21 cellular contexts compared by ENCODE assay signal in the genomic region with DNA sequence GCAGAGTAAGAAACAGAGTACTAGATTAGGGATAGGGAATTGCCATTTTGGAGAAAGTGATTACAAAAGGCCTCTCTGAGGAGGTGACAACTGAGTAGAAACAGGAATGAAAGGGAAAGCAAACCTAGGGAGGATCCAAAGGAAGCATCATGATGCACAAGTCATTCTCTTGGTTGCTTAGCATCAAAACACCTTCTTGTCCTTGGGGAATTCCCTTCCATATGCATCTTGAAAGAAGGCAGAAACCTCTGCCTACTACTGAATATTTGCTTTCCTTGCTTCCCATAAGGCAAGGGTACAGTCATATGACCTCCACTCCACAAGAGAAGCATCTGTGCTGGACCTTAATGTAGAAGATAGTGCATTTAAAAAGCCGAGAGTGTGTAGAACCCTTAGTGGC. TPM values are rescaled to one million over a fixed set of nuclear protein-coding genes. Genes with fewer than 3 reads are reported as not detected.
DNase-seq lines count a peak whose midpoint lies in the region; ATAC-seq, FAIRE-seq and TF ChIP-seq lines count a peak whose summit lies in the region.
"Had no signal": no experiment of that assay in that cellular context is flagged by ENCODE, and none has a peak within 500 bp of the region (broad histone marks: within the 10 kb centered on the region; RNA-seq: fewer than 3 reads in every experiment).

No MANE protein-coding gene starts in this region.

- H3K27ac Mint-ChIP-seq in activated CD4-positive, alpha-beta T cell treated with anti-CD3 and anti-CD28 coated beads for 36 hours: peak overlapping the region; percentile 32
- H3K27ac Mint-ChIP-seq in memory B cell (no peak overlapping the region), chondrocyte (ENCODE audit: unreplicated experiment) (no peak overlapping the region)
- H3K27ac Mint-ChIP-seq: T-helper 2 cell treated with Interferon-gamma antibody and Interleukin-4, amounts not matched to agents 5 μg/mL and 100 μg/mL, for 36 hours had no signal

- H3K4me2 ChIP-seq in GM12878 (ENCODE audit: control insufficient read depth, insufficient read depth): no peak overlapping the region

- BruUV-seq in GM12878 (replicated peaks; lab: Mats Ljungman, UMichigan): no TSS peak

- intact Hi-C loops in activated CD4-positive, alpha-beta T cell treated with anti-CD3 and anti-CD28 coated beads for 36 hours (cut with DNase I, micrococcal nuclease): no loop called here
- intact Hi-C loops in GM12878 (cut with micrococcal nuclease; ENCODE audit: unreplicated experiment): no loop called here

- peak; percentile 75 for FAIRE-seq in GM12878 (lab: Jason Lieb, UNC)
- FAIRE-seq: frontal cortex, small intestine had no signal

- SMC1A ChIA-PET in GM12878 (lab: Charles Lee; ENCODE audit: uncharacterized antibody, unreplicated experiment): interaction anchor here (1.2 kb wide), 1 partner anchor 9 kb away, joined by 5 read pairs; no protein-coding TSS in a partner anchor

- no peak for TF ChIP-seq EP300 in GM12878 (IDR thresholded peaks at IDR 0.05; ENCODE audit: borderline replicate concordance in 1 of 2, control insufficient read depth in 1 of 2, low read depth in 2 of 2, low read length in 2 of 2)

- H3K27me3 Mint-ChIP-seq in activated CD4-positive, alpha-beta T cell treated with anti-CD3 and anti-CD28 coated beads for 36 hours: no peaks in the 10 kb centered on the region
- no peaks in the 10 kb centered on the region for H3K27me3 Mint-ChIP-seq in memory B cell
- no peaks in the 10 kb centered on the region for H3K27me3 Mint-ChIP-seq in chondrocyte (ENCODE audit: low read depth)
- H3K27me3 Mint-ChIP-seq: effector memory CD8-positive, alpha-beta T cell had no signal

- no peak for TF ChIP-seq CTCF in GM12878 (IDR thresholded peaks at IDR 0.05 in 2 of 3, conservative IDR thresholded peaks at IDR 0.05 in 1 of 3; ENCODE audit: control insufficient read depth in 2 of 3, extremely low read depth in 1 of 3, insufficient read depth in 1 of 3, low read depth in 3 of 3, low read length in 3 of 3)
- TF ChIP-seq CTCF in chondrocyte (IDR thresholded peaks at IDR 0.05): no peak

- H4K20me1 ChIP-seq in GM12878 (ENCODE audit: control insufficient read depth, insufficient read depth): no peaks in the 10 kb centered on the region

- H3K27ac ChIP-seq in GM12878 (ENCODE audit: control insufficient read depth, insufficient read depth): no peak overlapping the region
- H3K27ac ChIP-seq: ovary, stomach had no signal

- H3K4me1 ChIP-seq in GM12878 (ENCODE audit: control insufficient read depth, insufficient read depth, low read length): no peaks in the 10 kb centered on the region
- H3K4me1 ChIP-seq: stomach had no signal

- peaks cover 4% of the 10 kb centered on the region for H3K79me2 ChIP-seq in GM12878 (ENCODE audit: control insufficient read depth, insufficient read depth, low read length)

- in situ Hi-C loops in GM12878 (cut with MboI): no loop called here

- no peak overlapping the region for H3K4me3 Mint-ChIP-seq in activated CD4-positive, alpha-beta T cell treated with anti-CD3 and anti-CD28 coated beads for 36 hours
- H3K4me3 Mint-ChIP-seq in memory B cell: no peak overlapping the region
- no peak overlapping the region for H3K4me3 Mint-ChIP-seq in chondrocyte (ENCODE audit: unreplicated experiment)
- H3K4me3 Mint-ChIP-seq: effector memory CD8-positive, alpha-beta T cell; T-helper 2 cell treated with Interferon-gamma antibody and Interleukin-4, amounts not matched to agents 5 μg/mL and 100 μg/mL, for 36 hours had no signal

- WGBS in GM12878 (ENCODE audit: insufficient coverage, insufficient replicate concordance, low lambda C conversion rate, missing lambda C conversion rate): 93% methylated on average over 1 of the region's 1 CpG

- peaks cover 12% of the 10 kb centered on the region for H3K36me3 Mint-ChIP-seq in activated CD4-positive, alpha-beta T cell treated with anti-CD3 and anti-CD28 coated beads for 36 hours (ENCODE audit: low read depth)
- H3K36me3 Mint-ChIP-seq in memory B cell: peaks cover 12% of the 10 kb centered on the region
- H3K36me3 Mint-ChIP-seq in chondrocyte (ENCODE audit: low read depth): no peaks in the 10 kb centered on the region

- no peak for DNase-seq in activated CD4-positive, alpha-beta T cell treated with anti-CD3 and anti-CD28 coated beads for 36 hours
- DNase-seq in activated CD4-positive, alpha-beta T cell treated with anti-CD3 and anti-CD28 coated beads for 4 hours: no peak
- DNase-seq in GM12878 (ENCODE audit: low read depth, low spot score): no peak
- DNase-seq in memory B cell (ENCODE audit: low spot score in 2 of 2): no peak
- DNase-seq in chondrocyte (ENCODE audit: low spot score): no peak
- DNase-seq: ACHN; activated CD4-positive, alpha-beta T cell treated with anti-CD3 and anti-CD28 coated beads, Interleukin-2, amount 50 U/mL, for 4 hours; activated gamma-delta T cell treated with Interleukin-2 at 50 U/mL for 16 hours; effector memory CD8-positive, alpha-beta T cell; GF-D8; islet precursor cell; NCI-H1694 treated with DMSO at 0.1 percent for 48 hours; NCI-H748 treated with DMSO at 0.1 percent for 48 hours; ovary; small intestine; stomach had no signal

- H3K4me1 Mint-ChIP-seq in activated CD4-positive, alpha-beta T cell treated with anti-CD3 and anti-CD28 coated beads for 36 hours: peaks cover 27% of the 10 kb centered on the region
- H3K4me1 Mint-ChIP-seq in memory B cell: peaks cover 12% of the 10 kb centered on the region
- H3K4me1 Mint-ChIP-seq in chondrocyte (ENCODE audit: low read depth): no peaks in the 10 kb centered on the region

- peak; percentile 87 for ATAC-seq in activated CD4-positive, alpha-beta T cell treated with anti-CD3 and anti-CD28 coated beads for 36 hours
- ATAC-seq in HG02610 (IDR thresholded peaks at IDR 0.05; ENCODE audit: unreplicated experiment) (peak; percentile 84), GM12878 (peak; percentile 75), memory B cell (ENCODE audit: low read depth) (peak; percentile 12), HG03439 (IDR thresholded peaks at IDR 0.05; ENCODE audit: unreplicated experiment) (no peak), GM18907 (IDR thresholded peaks at IDR 0.05; ENCODE audit: unreplicated experiment) (no peak)
- ATAC-seq: effector memory CD8-positive, alpha-beta T cell had no signal

- TF ChIP-seq RAD21 in GM12878 (IDR thresholded peaks at IDR 0.05; ENCODE audit: insufficient read depth, low read depth, low read length): no peak

- H2AFZ ChIP-seq in GM12878 (ENCODE audit: control insufficient read depth, low read depth, low read length): no peak overlapping the region

- CTCF ChIA-PET in activated CD4-positive, alpha-beta T cell treated with anti-CD3 and anti-CD28 coated beads for 36 hours (lab: Charles Lee): no interaction called here
- CTCF ChIA-PET in GM12878 (lab: Yijun Ruan, JAX): interaction anchor here (0.6 to 1.8 kb wide), 2 partner anchors 15 to 434 kb away, joined by 3 to 6 read pairs; no protein-coding TSS in a partner anchor

- no peak overlapping the region for H3K4me3 ChIP-seq in GM12878
- H3K4me3 ChIP-seq: ovary, stomach had no signal

- no peaks in the 10 kb centered on the region for H3K9me3 ChIP-seq in GM12878 (replicated peaks; ENCODE audit: control insufficient read depth, insufficient read depth, low read length)
- H3K9me3 ChIP-seq: ovary, stomach had no signal

- H3K27me3 ChIP-seq in GM12878 (replicated peaks in 1 of 2; ENCODE audit: control insufficient read depth in 2 of 2, insufficient read depth in 2 of 2, low read length in 1 of 2): no peaks in the 10 kb centered on the region
- H3K27me3 ChIP-seq: ovary, stomach had no signal

- H3K9ac ChIP-seq in GM12878 (ENCODE audit: control insufficient read depth, insufficient read depth, low read length): no peak overlapping the region

- RAD21 ChIA-PET in GM12878 (lab: Charles Lee; ENCODE audit: unreplicated experiment): no interaction called here

- no peaks in the 10 kb centered on the region for H3K9me3 Mint-ChIP-seq in activated CD4-positive, alpha-beta T cell treated with anti-CD3 and anti-CD28 coated beads for 36 hours (ENCODE audit: low read depth)
- H3K9me3 Mint-ChIP-seq in memory B cell: no peaks in the 10 kb centered on the region
- no peaks in the 10 kb centered on the region for H3K9me3 Mint-ChIP-seq in chondrocyte (ENCODE audit: low read depth)
- H3K9me3 Mint-ChIP-seq: effector memory CD8-positive, alpha-beta T cell; T-helper 2 cell treated with Interferon-gamma antibody and Interleukin-4, amounts not matched to agents 5 μg/mL and 100 μg/mL, for 36 hours had no signal

- TF ChIP-seq POLR2A in GM12878 (IDR thresholded peaks at IDR 0.05; ENCODE audit: low read depth, low read length): no peak

- POLR2A ChIA-PET in activated CD4-positive, alpha-beta T cell treated with anti-CD3 and anti-CD28 coated beads for 36 hours (lab: Charles Lee): no interaction called here
- POLR2A ChIA-PET in GM12878 (lab: Charles Lee): interaction anchor here (0.6 kb wide), 1 partner anchor 38 kb away, joined by 4 read pairs; no protein-coding TSS in a partner anchor

- no peaks in the 10 kb centered on the region for H3K36me3 ChIP-seq in GM12878 (ENCODE audit: control insufficient read depth in 2 of 2, insufficient read depth in 2 of 2, low read length in 1 of 2)
- H3K36me3 ChIP-seq: ovary, stomach had no signal

RNA-seq across cellular contexts. Expression of a gene that starts 24.1 kb away (rescaled TPM):
- total RNA-seq in activated CD4-positive, alpha-beta T cell treated with anti-CD3 and anti-CD28 coated beads for 36 hours: 10 to 100 TPM; 46.3 to 53.4 TPM
- 64.7 and 67.7 TPM in 2 replicates for total RNA-seq in GM12878 (2013; cell fraction: nucleolus; rRNA removed)
- 44.2 and 49.8 TPM in 2 replicates for total RNA-seq in GM12878 (2014; rRNA removed)
- 40.2 and 42.3 TPM in 2 replicates for total RNA-seq in GM12878 (2014; rRNA removed; fragmentation: Illumina TruSeq; extraction: Trizol)
- total RNA-seq in GM12878 (2021): 32.4 and 35.9 TPM in 2 replicates
- polyA plus RNA-seq in GM12878 (2011; ENCODE audit: low read depth): 14.6 TPM
- 48.2 and 56.6 TPM in 2 replicates for polyA plus RNA-seq in GM12878 (2011; rRNA removed)
- polyA plus RNA-seq in GM12878 (2011; cell fraction: cytosol; rRNA removed): 38.6 and 42.3 TPM in 2 replicates
- 32.4 and 37.6 TPM in 2 replicates for polyA plus RNA-seq in GM12878 (2011; cell fraction: nucleus; rRNA removed)
- polyA plus RNA-seq in GM12878 (2012): 16.2 and 19.1 TPM in 2 replicates
- polyA plus RNA-seq in GM12878 (2014; fragmentation: Illumina TruSeq; extraction: Trizol): 37.3 and 45.5 TPM in 2 replicates
- polyA plus RNA-seq in GM12878 (2014; fragmentation: Nextera tagmentation; extraction: Ambion mirVana): 10 to 100 TPM; 13.9 to 18.2 TPM
- polyA plus RNA-seq in GM12878 (2014; rRNA removed): 37.9 and 38.9 TPM in 2 replicates
- polyA plus RNA-seq in GM12878 (2016; fragmentation: Nextera tagmentation; extraction: Ambion mirVana): 10 to 100 TPM; 40.8 to 41.6 TPM
- polyA minus RNA-seq in GM12878 (2011; rRNA and poly(A)+ RNA removed): 43.0 and 70.3 TPM in 2 replicates
- 17.0 and 22.8 TPM in 2 replicates for polyA minus RNA-seq in GM12878 (2011; cell fraction: cytosol; rRNA and poly(A)+ RNA removed)
- polyA minus RNA-seq in GM12878 (2011; cell fraction: nucleus; rRNA and poly(A)+ RNA removed): 17.2 and 20.6 TPM in 2 replicates
- total RNA-seq in chondrocyte: 13.1 to 18.1 TPM (median 16.9 TPM) in 3 replicates

Comparison
In these comparisons a context has a peak if more than half of its experiments do, and no peak if none do; other contexts are left out.
1. ATAC-seq: peak in activated CD4-positive, alpha-beta T cell treated with anti-CD3 and anti-CD28 coated beads for 36 hours (single experiment), HG02610 (single experiment), GM12878 (single experiment) and memory B cell (single experiment); none in HG03439 (single experiment) and GM18907 (single experiment).